Comparison of ENCODE assay signal across 13 cellular contexts in genomic region chr22:17074648-17075002, GRCh38. TPM values are rescaled to one million over a fixed set of nuclear protein-coding genes. Genes with fewer than 3 reads are reported as not detected.
A peak's percentile ranks its signal among the peaks of the same experiment; 100 is the strongest.
DNase-seq lines count a peak whose midpoint lies in the region.
"Had no signal": no experiment of that assay in that cellular context is flagged by ENCODE, and none has a peak within 500 bp of the region (broad histone marks: within the 10 kb centered on the region; RNA-seq: fewer than 3 reads in every experiment).

No MANE protein-coding gene starts in this region.

- intact Hi-C loops in posterior vena cava (cut with DNase I) = no loop called here

- in situ Hi-C loops in HAP-1 (cut with MboI; ENCODE audit: low sequenced_read_pairs) = loop anchor here (25.0 kb wide), 1 partner anchor 462 kb away; no protein-coding TSS in a partner anchor

- no peaks in the 10 kb centered on the region; the same call in 1 of the 2 replicates for H3K4me1 ChIP-seq in HAP-1
- H3K4me1 ChIP-seq: upper lobe of right lung had no signal

- peaks cover 6% of the 10 kb centered on the region for H3K27me3 ChIP-seq in HAP-1 (ENCODE audit: low read depth)
- H3K27me3 ChIP-seq: suprapubic skin, upper lobe of right lung had no signal

- peak; percentile 32 for DNase-seq in CD1c-positive myeloid dendritic cell (ENCODE audit: extremely low spot score)
- peak; percentile 19 for DNase-seq in HCEC 1CT
- DNase-seq in astrocyte of the hippocampus (ENCODE audit: low read depth, low spot score) = peak; percentile 23
- peak; percentile 54 for DNase-seq in iris pigment epithelial cell (ENCODE audit: low read depth)
- DNase-seq in anterior cingulate cortex (lab: John Stamatoyannopoulos, UW) = no peak
- no peak for DNase-seq in posterior vena cava (ENCODE audit: low spot score)
- no peak for DNase-seq in HAP-1 (ENCODE audit: low spot score in 2 of 2)
- DNase-seq in NCI-H2196 treated with DMSO at 0.1 percent for 48 hours (lab: John Stamatoyannopoulos, UW; ENCODE audit: unreplicated experiment) = no peak
- DNase-seq: activated CD4-positive, CD25-positive, alpha-beta regulatory T cell treated with anti-CD3 and anti-CD28 coated beads, Interleukin-2, amount 50 U/mL, for 72 hours had no signal

- no peaks in the 10 kb centered on the region for H3K9me3 ChIP-seq in HAP-1
- H3K9me3 ChIP-seq: suprapubic skin, upper lobe of right lung had no signal

- H3K4me3 ChIP-seq in HAP-1 = no peak overlapping the region
- H3K4me3 ChIP-seq: heart right ventricle, SK-N-MC, suprapubic skin, upper lobe of right lung had no signal

- H3K36me3 ChIP-seq in HAP-1 (replicated peaks) = no peaks in the 10 kb centered on the region
- H3K36me3 ChIP-seq: heart right ventricle, suprapubic skin, upper lobe of right lung had no signal

RNA-seq across cellular contexts. Expression of gene IL17RA, which starts 10.2 kb away (rescaled TPM):
- total RNA-seq in posterior vena cava = 10 to 100 TPM; 11.5 to 21.8 TPM

RNA-seq across cellular contexts. Expression of gene TMEM121B, which starts 46.5 kb away (rescaled TPM):
- under 1 TPM; 0.38 to 0.74 TPM for total RNA-seq in posterior vena cava

Comparison
In these comparisons a context has a peak if more than half of its experiments do, and no peak if none do; other contexts are left out.
1. DNase-seq: peak in CD1c-positive myeloid dendritic cell (single experiment), HCEC 1CT (single experiment), astrocyte of the hippocampus (single experiment) and iris pigment epithelial cell (single experiment); none in anterior cingulate cortex (0 of 58), posterior vena cava (single experiment), HAP-1 (0 of 2) and NCI-H2196 treated with DMSO at 0.1 percent for 48 hours (single experiment).